Comparison of ENCODE assay signal across 23 cellular contexts in genomic region chr9:97966493-97966892, GRCh38. TPM values are rescaled to one million over a fixed set of nuclear protein-coding genes. Genes with fewer than 3 reads are reported as not detected.
DNase-seq lines count a peak whose midpoint lies in the region; ATAC-seq and TF ChIP-seq lines count a peak whose summit lies in the region.
"Had no signal": no experiment of that assay in that cellular context is flagged by ENCODE, and none has a peak within 500 bp of the region (broad histone marks: within the 10 kb centered on the region; RNA-seq: fewer than 3 reads in every experiment).

No MANE protein-coding gene starts in this region.

- H3K36me3 ChIP-seq in DOHH2 (ENCODE audit: control insufficient read depth, low read length) (no peaks in the 10 kb centered on the region), RWPE2 (ENCODE audit: low read depth) (no peaks in the 10 kb centered on the region)
- H3K36me3 ChIP-seq: Peyer's patch had no signal

- H3K27me3 ChIP-seq in DOHH2 (ENCODE audit: control insufficient read depth, low read length) = no peaks in the 10 kb centered on the region
- no peaks in the 10 kb centered on the region for H3K27me3 ChIP-seq in RWPE2 (ENCODE audit: insufficient read depth, poor library complexity, severe bottlenecking)
- H3K27me3 ChIP-seq: Peyer's patch had no signal

- H3K4me3 ChIP-seq in DOHH2 (ENCODE audit: low read length) = no peak overlapping the region
- H3K4me3 ChIP-seq in RWPE2 (ENCODE audit: severe bottlenecking) = no peak overlapping the region
- H3K4me3 ChIP-seq: Peyer's patch had no signal

- TF ChIP-seq CTCF in DOHH2 (IDR thresholded peaks at IDR 0.05; ENCODE audit: low read depth, low read length, poor library complexity, severe bottlenecking) (no peak), RWPE2 (IDR thresholded peaks at IDR 0.05; ENCODE audit: poor library complexity, severe bottlenecking) (no peak)

- no peaks in the 10 kb centered on the region for H3K36me3 Mint-ChIP-seq in activated naive CD4-positive, alpha-beta T cell treated with anti-CD3 and anti-CD28 coated beads, Interleukin-2, amount 50 U/mL, for 72 hours
- H3K36me3 Mint-ChIP-seq: CD14-positive monocyte, T-cell had no signal

- H3K27ac Mint-ChIP-seq in activated naive CD4-positive, alpha-beta T cell treated with anti-CD3 and anti-CD28 coated beads, Interleukin-2, amount 50 U/mL, for 72 hours = no peak overlapping the region
- H3K27ac Mint-ChIP-seq: CD14-positive monocyte, T-cell had no signal

- no peaks in the 10 kb centered on the region for H4K20me1 ChIP-seq in DOHH2 (ENCODE audit: control insufficient read depth, insufficient read depth, low read depth, low read length)

- DNase-seq in DMS53 (lab: John Stamatoyannopoulos, UW) (peak; percentile 54), RWPE2 (ENCODE audit: low spot score) (no peak), germinal center (ENCODE audit: low spot score) (peak; percentile 44), occipital lobe (lab: John Stamatoyannopoulos, UW) (no peak), NCI-H1417 treated with DMSO at 0.1 percent for 48 hours (lab: John Stamatoyannopoulos, UW) (no peak)
- no peak for DNase-seq in activated naive CD4-positive, alpha-beta T cell treated with anti-CD3 and anti-CD28 coated beads, Interleukin-2, amount 50 U/mL, for 72 hours (ENCODE audit: low spot score in 2 of 2)
- DNase-seq: ACHN, AML-193, DMS 273 treated with DMSO at 0.1 percent for 48 hours, EL, Kasumi-1, MM.1S, NCI-H1105 treated with DMSO at 0.1 percent for 48 hours, NCI-H2029 treated with DMSO at 0.1 percent for 48 hours, NCI-H69, Peyer's patch, SHP77, SK-N-SH, T-cell had no signal

- no peaks in the 10 kb centered on the region for H3K9me3 Mint-ChIP-seq in activated naive CD4-positive, alpha-beta T cell treated with anti-CD3 and anti-CD28 coated beads, Interleukin-2, amount 50 U/mL, for 72 hours
- H3K9me3 Mint-ChIP-seq: CD14-positive monocyte, T-cell had no signal

- ATAC-seq in RWPE2 (ENCODE audit: low read depth) = 0 out of 3 replicates have a peak, but pooled peaks have one; percentile 29
- no peak for ATAC-seq in activated naive CD4-positive, alpha-beta T cell treated with anti-CD3 and anti-CD28 coated beads, Interleukin-2, amount 50 U/mL, for 72 hours
- ATAC-seq: T-cell had no signal

- H3K4me1 ChIP-seq in DOHH2 (ENCODE audit: control insufficient read depth, low read length) (peaks cover 32% of the 10 kb centered on the region), RWPE2 (ENCODE audit: insufficient read depth, poor library complexity, severe bottlenecking) (no peaks in the 10 kb centered on the region)
- H3K4me1 ChIP-seq: Peyer's patch had no signal

- no peaks in the 10 kb centered on the region for H3K9me2 ChIP-seq in DOHH2 (replicated peaks; ENCODE audit: control insufficient read depth, low read length)
- H3K9me2 ChIP-seq: SK-N-SH had no signal

- H3K9me3 ChIP-seq in DOHH2 (ENCODE audit: control insufficient read depth, insufficient read depth, low read length) (no peaks in the 10 kb centered on the region), RWPE2 (ENCODE audit: severe bottlenecking) (no peaks in the 10 kb centered on the region)
- H3K9me3 ChIP-seq: Peyer's patch, SK-N-SH had no signal

- no peaks in the 10 kb centered on the region for H3K79me2 ChIP-seq in DOHH2 (ENCODE audit: control insufficient read depth, low read length)

- peak overlapping the region; percentile 35; the same call in 1 of the 2 replicates for H3K4me2 ChIP-seq in DOHH2 (ENCODE audit: low read length)
- H3K4me2 ChIP-seq: SK-N-SH had no signal

- H3K27ac ChIP-seq in DOHH2 (ENCODE audit: low read depth, low read length) (no peak overlapping the region), RWPE2 (ENCODE audit: poor library complexity, severe bottlenecking) (no peak overlapping the region)
- H3K27ac ChIP-seq: Peyer's patch had no signal

- no peaks in the 10 kb centered on the region for H3F3A ChIP-seq in DOHH2 (ENCODE audit: control insufficient read depth, insufficient read depth)

RNA-seq across cellular contexts. Expression of gene ANP32B, which starts 16.6 kb away (rescaled TPM):
- 3.9 TPM for total RNA-seq in occipital lobe
- total RNA-seq in activated naive CD4-positive, alpha-beta T cell treated with anti-CD3 and anti-CD28 coated beads, Interleukin-2, amount 50 U/mL, for 72 hours = 100 to 1,000 TPM; 255 to 315 TPM

RNA-seq across cellular contexts. Expression of gene HEMGN, which starts 28.5 kb away (rescaled TPM):
- total RNA-seq in occipital lobe = 3.9 TPM
- 1 to 10 TPM; 1.9 to 2.1 TPM for total RNA-seq in activated naive CD4-positive, alpha-beta T cell treated with anti-CD3 and anti-CD28 coated beads, Interleukin-2, amount 50 U/mL, for 72 hours
- total RNA-seq: H4, HT-29, Peyer's patch had no signal

RNA-seq across cellular contexts. Expression of gene TRMO, which starts 44.2 kb away (rescaled TPM):
- total RNA-seq in occipital lobe = 14.7 TPM
- 10 to 100 TPM; 16.3 to 16.9 TPM for total RNA-seq in activated naive CD4-positive, alpha-beta T cell treated with anti-CD3 and anti-CD28 coated beads, Interleukin-2, amount 50 U/mL, for 72 hours

Comparison
In these comparisons a context has a peak if more than half of its experiments do, and no peak if none do; other contexts are left out.
1. DNase-seq: peak in DMS53 (single experiment) and germinal center (single experiment); none in RWPE2 (single experiment), occipital lobe (single experiment), activated naive CD4-positive, alpha-beta T cell treated with anti-CD3 and anti-CD28 coated beads, Interleukin-2, amount 50 U/mL, for 72 hours (0 of 2) and NCI-H1417 treated with DMSO at 0.1 percent for 48 hours (single experiment).
2. RNA of gene ANP32B, which starts 16.6 kb away (total RNA-seq): 255 to 315 TPM in activated naive CD4-positive, alpha-beta T cell treated with anti-CD3 and anti-CD28 coated beads, Interleukin-2, amount 50 U/mL, for 72 hours; 3.9 TPM in occipital lobe (single experiment); every median in the first group is over 10 times any median in the second.